Comparison of ENCODE assay signal across 16 cellular contexts in genomic region chr3:188979236-188979635, GRCh38.
DNase-seq lines count a peak whose midpoint lies in the region; ATAC-seq and TF ChIP-seq lines count a peak whose summit lies in the region.
"Had no signal": no experiment of that assay in that cellular context is flagged by ENCODE, and none has a peak within 500 bp of the region (broad histone marks: within the 10 kb centered on the region; RNA-seq: fewer than 3 reads in every experiment).

No MANE protein-coding gene starts in this region.

- POLR2A ChIA-PET in activated CD8-positive, alpha-beta T cell treated with anti-CD3 and anti-CD28 coated beads, Interleukin-2, amount 10 ng/mL, durations not matched to agents 7 days and 5 days (lab: Charles Lee) = no interaction called here

- in situ Hi-C loops in mammary epithelial cell (cut with MboI; ENCODE audit: low sequenced_read_pairs in 2 of 2) = no loop called here

- H2AFZ ChIP-seq in mammary epithelial cell (ENCODE audit: low read depth, low read length) (no peak overlapping the region), mesenchymal stem cell (ENCODE audit: low read depth, low read length) (no peak overlapping the region)

- H3K36me3 Mint-ChIP-seq in activated CD8-positive, alpha-beta T cell treated with anti-CD3 and anti-CD28 coated beads, Interleukin-2, amount 10 ng/mL, durations not matched to agents 7 days and 5 days (ENCODE audit: low read depth) = no peaks in the 10 kb centered on the region
- H3K36me3 Mint-ChIP-seq: activated naive CD8-positive, alpha-beta T cell treated with anti-CD3 and anti-CD28 coated beads, Interleukin-2, amount 10 ng/mL, durations not matched to agents 7 days and 5 days; CD4-positive, CD25-positive, alpha-beta regulatory T cell had no signal

- no peak overlapping the region for H4K91ac ChIP-seq in mesenchymal stem cell (ENCODE audit: low read length)

- H3K79me1 ChIP-seq in mesenchymal stem cell (replicated peaks; ENCODE audit: low read length, poor library complexity, severe bottlenecking) = no peaks in the 10 kb centered on the region

- H3K9me3 Mint-ChIP-seq in activated CD8-positive, alpha-beta T cell treated with anti-CD3 and anti-CD28 coated beads, Interleukin-2, amount 10 ng/mL, durations not matched to agents 7 days and 5 days (ENCODE audit: insufficient read depth) = no peaks in the 10 kb centered on the region
- H3K9me3 Mint-ChIP-seq: activated naive CD8-positive, alpha-beta T cell treated with anti-CD3 and anti-CD28 coated beads, Interleukin-2, amount 10 ng/mL, durations not matched to agents 7 days and 5 days; activated T-cell treated with anti-CD3 and anti-CD28 coated beads, Interleukin-2, amount 50 U/mL, for 4 hours; CD4-positive, CD25-positive, alpha-beta regulatory T cell had no signal

- H3K27ac Mint-ChIP-seq in activated CD8-positive, alpha-beta T cell treated with anti-CD3 and anti-CD28 coated beads, Interleukin-2, amount 10 ng/mL, durations not matched to agents 7 days and 5 days = no peak overlapping the region
- H3K27ac Mint-ChIP-seq: activated naive CD8-positive, alpha-beta T cell treated with anti-CD3 and anti-CD28 coated beads, Interleukin-2, amount 10 ng/mL, durations not matched to agents 7 days and 5 days; CD4-positive, CD25-positive, alpha-beta regulatory T cell had no signal

- TF ChIP-seq POLR2A in breast epithelium (IDR thresholded peaks at IDR 0.05) (no peak), uterus (IDR thresholded peaks at IDR 0.05) (no peak), esophagus squamous epithelium (IDR thresholded peaks at IDR 0.05) (no peak)

- H3K4ac ChIP-seq in mesenchymal stem cell (ENCODE audit: low read depth in 1 of 2, low read length in 2 of 2) = no peak overlapping the region

- no peaks in the 10 kb centered on the region for H3K79me2 ChIP-seq in mammary epithelial cell (ENCODE audit: insufficient read depth, low read length)

- CTCF ChIA-PET in mammary epithelial cell (lab: Charles Lee; ENCODE audit: low non-redundant PET) = no interaction called here
- CTCF ChIA-PET in activated CD8-positive, alpha-beta T cell treated with anti-CD3 and anti-CD28 coated beads, Interleukin-2, amount 10 ng/mL, durations not matched to agents 7 days and 5 days (lab: Charles Lee) = interaction anchor here (0.9 to 1.3 kb wide), 2 partner anchors 63 to 1240 kb away, joined by 3 read pairs; no protein-coding TSS in a partner anchor

- TF ChIP-seq CTCF in breast epithelium (IDR thresholded peaks at IDR 0.05) = no peak
- TF ChIP-seq CTCF in mammary epithelial cell (conservative IDR thresholded peaks at IDR 0.05 in 1 of 2, IDR thresholded peaks at IDR 0.05 in 1 of 2; ENCODE audit: extremely low read depth in 1 of 2, insufficient read depth in 1 of 2, low read depth in 1 of 2, low read length in 2 of 2) = no peak
- TF ChIP-seq CTCF in uterus (IDR thresholded peaks at IDR 0.05) = no peak
- no peak for TF ChIP-seq CTCF in esophagus squamous epithelium (IDR thresholded peaks at IDR 0.05)

- no peak overlapping the region for H3K18ac ChIP-seq in mesenchymal stem cell (ENCODE audit: low read depth in 1 of 2, low read length in 2 of 2)

- H2BK12ac ChIP-seq in mesenchymal stem cell (ENCODE audit: low read length in 2 of 2) = no peak overlapping the region

- no peak overlapping the region for H3K23ac ChIP-seq in mesenchymal stem cell (ENCODE audit: low read length in 2 of 2)

- H3K4me3 Mint-ChIP-seq in activated CD8-positive, alpha-beta T cell treated with anti-CD3 and anti-CD28 coated beads, Interleukin-2, amount 10 ng/mL, durations not matched to agents 7 days and 5 days = no peak overlapping the region
- H3K4me3 Mint-ChIP-seq: activated naive CD8-positive, alpha-beta T cell treated with anti-CD3 and anti-CD28 coated beads, Interleukin-2, amount 10 ng/mL, durations not matched to agents 7 days and 5 days; activated T-cell treated with anti-CD3 and anti-CD28 coated beads, Interleukin-2, amount 50 U/mL, for 4 hours; CD4-positive, CD25-positive, alpha-beta regulatory T cell had no signal

- no peaks in the 10 kb centered on the region for H3K27me3 ChIP-seq in breast epithelium
- H3K27me3 ChIP-seq in mammary epithelial cell (ENCODE audit: insufficient read depth, low read length) = peaks cover 3% of the 10 kb centered on the region
- peaks cover 0 to 3% of the 10 kb centered on the region in 2 experiments for H3K27me3 ChIP-seq in mesenchymal stem cell (ENCODE audit: control insufficient read depth in 1 of 2, insufficient read depth in 1 of 2, low read length in 2 of 2)
- no peaks in the 10 kb centered on the region for H3K27me3 ChIP-seq in uterus
- no peaks in the 10 kb centered on the region for H3K27me3 ChIP-seq in esophagus squamous epithelium

- no peak overlapping the region for H2BK120ac ChIP-seq in mesenchymal stem cell (ENCODE audit: low read depth, low read length)

- H4K20me1 ChIP-seq in mammary epithelial cell (ENCODE audit: insufficient read depth, low read length) = no peaks in the 10 kb centered on the region

- H3K9me3 ChIP-seq in breast epithelium = no peaks in the 10 kb centered on the region
- no peaks in the 10 kb centered on the region for H3K9me3 ChIP-seq in mammary epithelial cell (replicated peaks; ENCODE audit: insufficient read depth, low read length)
- H3K9me3 ChIP-seq in mesenchymal stem cell (ENCODE audit: control insufficient read depth, low read length) = no peaks in the 10 kb centered on the region
- H3K9me3 ChIP-seq in uterus = no peaks in the 10 kb centered on the region
- H3K9me3 ChIP-seq in esophagus squamous epithelium = no peaks in the 10 kb centered on the region

- H3K36me3 ChIP-seq in breast epithelium = no peaks in the 10 kb centered on the region
- no peaks in the 10 kb centered on the region for H3K36me3 ChIP-seq in mammary epithelial cell (ENCODE audit: insufficient read depth, low read length)
- H3K36me3 ChIP-seq in mesenchymal stem cell (ENCODE audit: control insufficient read depth in 1 of 2, insufficient read depth in 2 of 2, low read depth in 1 of 2, low read length in 2 of 2) = no peaks in the 10 kb centered on the region
- H3K36me3 ChIP-seq in uterus = no peaks in the 10 kb centered on the region
- no peaks in the 10 kb centered on the region for H3K36me3 ChIP-seq in esophagus squamous epithelium

- intact Hi-C loops in breast epithelium (cut with DNase I; ENCODE audit: low total_unique reads) = loop anchor here (10.0 kb wide), 1 partner anchor 1596 kb away; no protein-coding TSS in a partner anchor
- intact Hi-C loops in mammary epithelial cell (cut with micrococcal nuclease) = no loop called here
- intact Hi-C loops in uterus (cut with DNase I; ENCODE audit: low total_unique reads) = no loop called here
- intact Hi-C loops in esophagus squamous epithelium (cut with DNase I) = no loop called here

- H3K4me3 ChIP-seq in breast epithelium (no peak overlapping the region), mammary epithelial cell (replicated peaks in 1 of 3; ENCODE audit: insufficient read depth in 1 of 3, low read depth in 2 of 3, low read length in 3 of 3) (no peak overlapping the region), mesenchymal stem cell (ENCODE audit: insufficient read depth in 1 of 2, low read depth in 1 of 2, low read length in 2 of 2) (peak overlapping the region in 1 of 2 experiments; percentile 10), uterus (peak overlapping the region in 1 of 2 donors; percentile 5), esophagus squamous epithelium (no peak overlapping the region)

- dilution Hi-C loops in mammary epithelial cell (cut with HindIII; ENCODE audit: low sequenced_read_pairs) = no loop called here

- no peak overlapping the region for H4K8ac ChIP-seq in mesenchymal stem cell (ENCODE audit: low read length)

- H2BK15ac ChIP-seq in mesenchymal stem cell (ENCODE audit: low read depth, poor library complexity, severe bottlenecking) = no peak overlapping the region

- H3K27ac ChIP-seq in breast epithelium (peak overlapping the region; percentile 69 to 80), mammary epithelial cell (ENCODE audit: insufficient read depth, low read depth, low read length) (no peak overlapping the region), mesenchymal stem cell (ENCODE audit: low read length, poor library complexity, severe bottlenecking) (no peak overlapping the region), uterus (peak overlapping the region; percentile 78 to 87), esophagus squamous epithelium (peak overlapping the region in 2 of 4 donors; percentile 20 to 63)

- no TSS peak for BruUV-seq in mammary epithelial cell (replicated peaks; lab: Mats Ljungman, UMichigan)

- H2AK5ac ChIP-seq in mesenchymal stem cell (ENCODE audit: low read length, severe bottlenecking) = no peak overlapping the region

- peaks cover 14% of the 10 kb centered on the region for H3K4me1 Mint-ChIP-seq in activated CD8-positive, alpha-beta T cell treated with anti-CD3 and anti-CD28 coated beads, Interleukin-2, amount 10 ng/mL, durations not matched to agents 7 days and 5 days (ENCODE audit: low read depth)

- H3K14ac ChIP-seq in mesenchymal stem cell (ENCODE audit: low read length in 2 of 2) = no peak overlapping the region

- H3K4me2 ChIP-seq in mammary epithelial cell (ENCODE audit: insufficient read depth, low read depth, low read length) (no peak overlapping the region), mesenchymal stem cell (ENCODE audit: low read length, poor library complexity, severe bottlenecking) (no peak overlapping the region)

- H3K27me3 Mint-ChIP-seq in activated CD8-positive, alpha-beta T cell treated with anti-CD3 and anti-CD28 coated beads, Interleukin-2, amount 10 ng/mL, durations not matched to agents 7 days and 5 days (ENCODE audit: low read depth) = peaks cover under 1% of the 10 kb centered on the region

- H3K4me1 ChIP-seq in breast epithelium (no peaks in the 10 kb centered on the region), mammary epithelial cell (ENCODE audit: insufficient read depth, low read length) (peaks cover 5% of the 10 kb centered on the region), mesenchymal stem cell (ENCODE audit: control insufficient read depth, insufficient read depth, low read depth, low read length) (no peaks in the 10 kb centered on the region), uterus (peaks cover 5 to 18% of the 10 kb centered on the region in 2 donors), esophagus squamous epithelium (peaks cover 8 to 53% (median 8%) of the 10 kb centered on the region in 3 donors)

- DNase-seq in breast epithelium (ENCODE audit: low spot score in 2 of 2) (no peak), mammary epithelial cell (no peak), NCI-H446 (lab: John Stamatoyannopoulos, UW) (peak; percentile 65 to 68), mesenchymal stem cell (no peak), uterus (no peak), OCI-M1 (lab: John Stamatoyannopoulos, UW) (no peak), esophagus squamous epithelium (lab: John Stamatoyannopoulos, UW) (no peak)
- DNase-seq in activated CD8-positive, alpha-beta T cell treated with anti-CD3 and anti-CD28 coated beads, Interleukin-2, amount 10 ng/mL, durations not matched to agents 7 days and 5 days = no peak
- DNase-seq: activated CD4-positive, alpha-beta T cell treated with anti-CD3 and anti-CD28 coated beads, Interleukin-2, amount 50 U/mL, for 4 hours; activated naive CD8-positive, alpha-beta T cell treated with anti-CD3 and anti-CD28 coated beads, Interleukin-2, amount 10 ng/mL, durations not matched to agents 7 days and 5 days; activated T-cell treated with anti-CD3 and anti-CD28 coated beads, Interleukin-2, amount 50 U/mL, for 4 hours; CD4-positive, CD25-positive, alpha-beta regulatory T cell; effector memory CD4-positive, alpha-beta T cell; NCI-H510A treated with DMSO at 0.1 percent for 48 hours; posterior cingulate gyrus had no signal

- ATAC-seq in activated CD8-positive, alpha-beta T cell treated with anti-CD3 and anti-CD28 coated beads, Interleukin-2, amount 10 ng/mL, durations not matched to agents 7 days and 5 days = no peak
- ATAC-seq: activated T-cell treated with anti-CD3 and anti-CD28 coated beads, Interleukin-2, amount 50 U/mL, for 4 hours; Panc1 had no signal

- H3K9ac ChIP-seq in mammary epithelial cell (ENCODE audit: insufficient read depth, low read length) (no peak overlapping the region), mesenchymal stem cell (ENCODE audit: low read length) (peak overlapping the region; percentile 63)

- 95% methylated on average over 7 of the region's 7 CpGs for whole genome bisulfite sequencing in mammary epithelial cell (ENCODE audit: low coverage, missing lambda C conversion rate)
- whole genome bisulfite sequencing in mesenchymal stem cell = 94% methylated on average over 7 of the region's 7 CpGs
- WGBS in esophagus squamous epithelium, 2 donors = 78 to 81% methylated on average over 7 of the region's 7 CpGs

- no peak overlapping the region for H2BK5ac ChIP-seq in mesenchymal stem cell (ENCODE audit: low read depth, low read length, poor library complexity, severe bottlenecking)

Comparison
In these comparisons a context has a peak if more than half of its experiments do, and no peak if none do; other contexts are left out.
1. H3K27ac ChIP-seq: peak in breast epithelium (2 of 2) and uterus (2 of 2); none in mammary epithelial cell (single experiment) and mesenchymal stem cell (single experiment).
2. DNase-seq: peak in NCI-H446 (2 of 2); none in breast epithelium (0 of 2), mammary epithelial cell (single experiment), mesenchymal stem cell (single experiment), uterus (0 of 2), OCI-M1 (single experiment), esophagus squamous epithelium (single experiment) and activated CD8-positive, alpha-beta T cell treated with anti-CD3 and anti-CD28 coated beads, Interleukin-2, amount 10 ng/mL, durations not matched to agents 7 days and 5 days (single experiment).